13 cellular contexts compared by ENCODE assay signal in genomic region chr5:139108056-139108811, GRCh38.
A peak's percentile ranks its signal among the peaks of the same experiment; 100 is the strongest.
DNase-seq lines count a peak whose midpoint lies in the region; ATAC-seq, FAIRE-seq and TF ChIP-seq lines count a peak whose summit lies in the region.
"Had no signal": no experiment of that assay in that cellular context is flagged by ENCODE, and none has a peak within 500 bp of the region (broad histone marks: within the 10 kb centered on the region; RNA-seq: fewer than 3 reads in every experiment).

No MANE protein-coding gene starts in this region.

- peak overlapping the region; percentile 66 to 75 for H3K27ac ChIP-seq in ascending aorta
- H3K27ac ChIP-seq: cardiac muscle cell had no signal

- no peak overlapping the region for H3K4me3 Mint-ChIP-seq in glutamatergic neuron (ENCODE audit: unreplicated experiment)

- H3K4me3 ChIP-seq in ascending aorta: no peak overlapping the region
- H3K4me3 ChIP-seq: cardiac muscle cell, skin epidermis had no signal

- peak; percentile 61 for DNase-seq in NCI-H82 (lab: John Stamatoyannopoulos, UW)
- DNase-seq in NCI-H82 treated with DMSO at 0.1 percent for 48 hours (lab: John Stamatoyannopoulos, UW; ENCODE audit: unreplicated experiment): no peak
- DNase-seq in ascending aorta (ENCODE audit: low spot score in 2 of 2): peak in 1 of 2 donors; percentile 83
- no peak for DNase-seq in glutamatergic neuron
- DNase-seq in urothelium cell line (ENCODE audit: low spot score): peak; percentile 52
- no peak for DNase-seq in iPS-NIHi11 (ENCODE audit: low spot score)
- no peak for DNase-seq in cerebellar cortex (ENCODE audit: low spot score)
- DNase-seq: ACHN, midbrain, SW 1271 had no signal

- H3K36me3 ChIP-seq in ascending aorta: no peaks in the 10 kb centered on the region
- H3K36me3 ChIP-seq: cardiac muscle cell had no signal

- no peak for ATAC-seq in HG03045 (IDR thresholded peaks at IDR 0.05; ENCODE audit: unreplicated experiment)

- FAIRE-seq in urothelium cell line (lab: Jason Lieb, UNC): no peak

- peaks cover 0 to 41% of the 10 kb centered on the region in 2 donors for H3K4me1 ChIP-seq in ascending aorta

- no peaks in the 10 kb centered on the region for H3K27me3 ChIP-seq in ascending aorta
- H3K27me3 ChIP-seq: cardiac muscle cell had no signal

- peaks cover 61% of the 10 kb centered on the region for H3K4me1 Mint-ChIP-seq in glutamatergic neuron (ENCODE audit: low read depth, unreplicated experiment)

- no peak for TF ChIP-seq CTCF in ascending aorta (IDR thresholded peaks at IDR 0.05)
- TF ChIP-seq CTCF in glutamatergic neuron (IDR thresholded peaks at IDR 0.05; ENCODE audit: partially characterized antibody, unreplicated experiment): no peak

- H3K9me3 Mint-ChIP-seq in glutamatergic neuron (ENCODE audit: unreplicated experiment): peaks cover 18% of the 10 kb centered on the region

- intact Hi-C loops in ascending aorta (cut with DNase I): loop anchor here (2.0 kb wide), 1 partner anchor 35 kb away; no protein-coding TSS in a partner anchor

- peaks cover 5% of the 10 kb centered on the region for H3K27me3 Mint-ChIP-seq in glutamatergic neuron (ENCODE audit: unreplicated experiment)

- no peaks in the 10 kb centered on the region for H3K9me3 ChIP-seq in ascending aorta

- peaks cover 5% of the 10 kb centered on the region for H3K36me3 Mint-ChIP-seq in glutamatergic neuron (ENCODE audit: unreplicated experiment)

- peak overlapping the region; percentile 94 for H3K27ac Mint-ChIP-seq in glutamatergic neuron (ENCODE audit: unreplicated experiment)

Comparison
In these comparisons a context has a peak if more than half of its experiments do, and no peak if none do; other contexts are left out.
1. DNase-seq: peak in NCI-H82 (single experiment) and urothelium cell line (single experiment); none in NCI-H82 treated with DMSO at 0.1 percent for 48 hours (single experiment), glutamatergic neuron (single experiment), iPS-NIHi11 (single experiment) and cerebellar cortex (single experiment).